1 cellular context compared by ENCODE assay signal in the genomic region with DNA sequence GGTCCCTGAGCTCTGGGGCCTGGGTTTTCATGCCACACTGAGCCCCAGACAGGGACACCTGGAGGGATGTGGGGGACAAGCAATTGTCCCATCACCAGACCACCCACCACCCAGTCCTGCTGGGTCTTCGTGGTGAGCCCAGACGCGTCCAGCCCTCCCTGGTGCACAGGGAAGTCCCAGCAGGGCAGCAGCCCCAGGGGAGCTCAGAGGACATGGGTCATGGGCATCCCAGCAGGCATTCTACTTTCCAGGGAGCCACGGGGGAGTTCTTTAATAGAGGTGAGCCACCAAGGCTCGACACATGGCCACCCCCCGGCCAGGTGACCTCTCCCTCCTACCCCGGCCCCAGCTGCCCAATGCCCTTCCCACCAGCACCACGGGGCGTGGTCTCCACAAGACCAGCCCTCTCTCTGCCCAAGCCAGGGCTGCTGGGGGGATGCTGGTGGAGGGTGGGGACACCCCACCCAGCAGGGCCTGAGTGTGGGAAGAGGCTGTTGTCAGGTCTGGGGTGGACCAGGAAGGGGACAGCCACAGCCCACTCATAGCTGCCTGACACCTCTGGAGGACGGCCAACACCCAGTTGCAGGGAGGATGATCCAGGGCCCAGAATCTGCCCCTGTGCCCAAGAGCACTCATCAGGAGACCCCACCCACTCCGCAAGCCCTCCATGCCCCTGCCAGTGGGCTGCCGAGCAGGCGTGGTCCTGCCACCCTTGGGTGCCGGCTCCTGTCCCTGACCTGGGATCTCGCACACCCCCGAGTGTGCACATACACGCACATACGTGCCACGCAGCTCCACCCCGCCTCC.
TF ChIP-seq lines count a peak whose summit lies in the region.

No MANE protein-coding gene starts in this region.

TF ChIP-seq in HEK293, 187 proteins besides CTCF, POLR2A, EP300 and RAD21 (continued from another document):
- TF ChIP-seq KLF9 (tag by site-specific recombination; IDR thresholded peaks at IDR 0.05; ENCODE audit: low read depth) (0 out of 2 replicates have a peak, but pooled peaks have one; percentile 16), ZIC2 (tag by site-specific recombination; IDR thresholded peaks at IDR 0.05) (peak; percentile 97), ZFHX2 (tag by site-specific recombination; conservative IDR thresholded peaks at IDR 0.05) (peak; percentile 50), KLF1 (tag by site-specific recombination; IDR thresholded peaks at IDR 0.05) (peak; percentile 48; the same call in 1 of the 2 replicates), EGR2 (tag by site-specific recombination; IDR thresholded peaks at IDR 0.05; ENCODE audit: low read depth) (peak; percentile 31; the same call in 1 of the 2 replicates), GLIS1 (tag by site-specific recombination; IDR thresholded peaks at IDR 0.05) (peak; percentile 75)
